In genomic region chr2:121472465-121472993, GRCh38 we compare ENCODE assay signal across 16 cellular contexts. TPM values are rescaled to one million over a fixed set of nuclear protein-coding genes. Genes with fewer than 3 reads are reported as not detected.
A peak's percentile ranks its signal among the peaks of the same experiment; 100 is the strongest.
DNase-seq lines count a peak whose midpoint lies in the region; ATAC-seq and TF ChIP-seq lines count a peak whose summit lies in the region.
"Had no signal": no experiment of that assay in that cellular context is flagged by ENCODE, and none has a peak within 500 bp of the region (broad histone marks: within the 10 kb centered on the region; RNA-seq: fewer than 3 reads in every experiment).

No MANE protein-coding gene starts in this region.

- H3K27ac ChIP-seq in foreskin keratinocyte = peak overlapping the region; percentile 14
- no peak overlapping the region for H3K27ac ChIP-seq in upper lobe of left lung
- peak overlapping the region in 2 of 5 donors; percentile 3 to 31 for H3K27ac ChIP-seq in adrenal gland
- H3K27ac ChIP-seq: KMS-11 had no signal

- no peaks in the 10 kb centered on the region for H3K9me3 Mint-ChIP-seq in activated CD4-positive, alpha-beta T cell treated with anti-CD3 and anti-CD28 coated beads, Interleukin-2, amount 10 ng/mL, durations not matched to agents 7 days and 5 days
- no peaks in the 10 kb centered on the region for H3K9me3 Mint-ChIP-seq in activated CD4-positive, alpha-beta T cell treated with anti-CD3 and anti-CD28 coated beads for 36 hours (ENCODE audit: low read depth)
- no peaks in the 10 kb centered on the region for H3K9me3 Mint-ChIP-seq in T-helper 1 cell treated with Interleukin-12 subunit alpha and Interleukin-12 subunit beta and Interleukin-4 antibody, amounts not matched to agents 30 μg/mL and 1 μg/mL, for 36 hours
- H3K9me3 Mint-ChIP-seq in osteocyte (ENCODE audit: unreplicated experiment) = no peaks in the 10 kb centered on the region

- H3K27ac Mint-ChIP-seq in activated CD4-positive, alpha-beta T cell treated with anti-CD3 and anti-CD28 coated beads, Interleukin-2, amount 10 ng/mL, durations not matched to agents 7 days and 5 days = peak overlapping the region; percentile 34
- H3K27ac Mint-ChIP-seq in activated CD4-positive, alpha-beta T cell treated with anti-CD3 and anti-CD28 coated beads for 36 hours = no peak overlapping the region
- H3K27ac Mint-ChIP-seq in T-helper 1 cell treated with Interleukin-12 subunit alpha and Interleukin-12 subunit beta and Interleukin-4 antibody, amounts not matched to agents 30 μg/mL and 1 μg/mL, for 36 hours = peak overlapping the region; percentile 32
- H3K27ac Mint-ChIP-seq in osteocyte (ENCODE audit: unreplicated experiment) = peak overlapping the region; percentile 72

- ATAC-seq in activated CD4-positive, alpha-beta T cell treated with anti-CD3 and anti-CD28 coated beads for 36 hours = no peak
- ATAC-seq in foreskin keratinocyte (no peak), upper lobe of left lung (ENCODE audit: low FRiP score in 2 of 2) (no peak)
- ATAC-seq: GM12878, HCT116, mucosa of descending colon had no signal

- H3K9me3 ChIP-seq in upper lobe of left lung (no peaks in the 10 kb centered on the region), adrenal gland (replicated peaks in 1 of 3) (no peaks in the 10 kb centered on the region)
- H3K9me3 ChIP-seq: mucosa of descending colon had no signal

- peaks cover 26% of the 10 kb centered on the region for H3K4me1 Mint-ChIP-seq in activated CD4-positive, alpha-beta T cell treated with anti-CD3 and anti-CD28 coated beads, Interleukin-2, amount 10 ng/mL, durations not matched to agents 7 days and 5 days
- peaks cover 22% of the 10 kb centered on the region for H3K4me1 Mint-ChIP-seq in activated CD4-positive, alpha-beta T cell treated with anti-CD3 and anti-CD28 coated beads for 36 hours
- H3K4me1 Mint-ChIP-seq in T-helper 1 cell treated with Interleukin-12 subunit alpha and Interleukin-12 subunit beta and Interleukin-4 antibody, amounts not matched to agents 30 μg/mL and 1 μg/mL, for 36 hours (ENCODE audit: low read depth) = peaks cover 28% of the 10 kb centered on the region
- peaks cover 38% of the 10 kb centered on the region for H3K4me1 Mint-ChIP-seq in osteocyte (ENCODE audit: unreplicated experiment)

- no peak for TF ChIP-seq CTCF in foreskin keratinocyte (conservative IDR thresholded peaks at IDR 0.05)
- TF ChIP-seq CTCF in osteocyte (IDR thresholded peaks at IDR 0.05) = no peak
- TF ChIP-seq CTCF in upper lobe of left lung (IDR thresholded peaks at IDR 0.05) = no peak
- TF ChIP-seq CTCF in adrenal gland (IDR thresholded peaks at IDR 0.05) = no peak

- CTCF ChIA-PET in activated CD4-positive, alpha-beta T cell treated with anti-CD3 and anti-CD28 coated beads, Interleukin-2, amount 10 ng/mL, durations not matched to agents 7 days and 5 days (lab: Charles Lee) = interaction anchor here (0.9 to 1.3 kb wide), 2 partner anchors 31 to 62 kb away, joined by 3 to 4 read pairs; no protein-coding TSS in a partner anchor
- CTCF ChIA-PET in activated CD4-positive, alpha-beta T cell treated with anti-CD3 and anti-CD28 coated beads for 36 hours (lab: Charles Lee) = interaction anchor here (0.8 kb wide), 1 partner anchor 17 kb away, joined by 3 read pairs; no protein-coding TSS in a partner anchor

- TF ChIP-seq EP300 in upper lobe of left lung (IDR thresholded peaks at IDR 0.05) = no peak

- no peak overlapping the region for H3K4me3 ChIP-seq in upper lobe of left lung
- no peak overlapping the region for H3K4me3 ChIP-seq in adrenal gland
- H3K4me3 ChIP-seq: GM12878, mucosa of descending colon had no signal

- H3K27me3 Mint-ChIP-seq in activated CD4-positive, alpha-beta T cell treated with anti-CD3 and anti-CD28 coated beads, Interleukin-2, amount 10 ng/mL, durations not matched to agents 7 days and 5 days = no peaks in the 10 kb centered on the region
- H3K27me3 Mint-ChIP-seq in activated CD4-positive, alpha-beta T cell treated with anti-CD3 and anti-CD28 coated beads for 36 hours = no peaks in the 10 kb centered on the region
- no peaks in the 10 kb centered on the region for H3K27me3 Mint-ChIP-seq in T-helper 1 cell treated with Interleukin-12 subunit alpha and Interleukin-12 subunit beta and Interleukin-4 antibody, amounts not matched to agents 30 μg/mL and 1 μg/mL, for 36 hours (ENCODE audit: low read depth)
- H3K27me3 Mint-ChIP-seq in osteocyte (ENCODE audit: unreplicated experiment) = no peaks in the 10 kb centered on the region
- H3K27me3 Mint-ChIP-seq: activated naive CD8-positive, alpha-beta T cell had no signal

- no peaks in the 10 kb centered on the region for H3K27me3 ChIP-seq in foreskin keratinocyte
- H3K27me3 ChIP-seq in upper lobe of left lung = no peaks in the 10 kb centered on the region
- H3K27me3 ChIP-seq in adrenal gland = no peaks in the 10 kb centered on the region

- no peak overlapping the region for H3K4me3 Mint-ChIP-seq in activated CD4-positive, alpha-beta T cell treated with anti-CD3 and anti-CD28 coated beads, Interleukin-2, amount 10 ng/mL, durations not matched to agents 7 days and 5 days
- H3K4me3 Mint-ChIP-seq in activated CD4-positive, alpha-beta T cell treated with anti-CD3 and anti-CD28 coated beads for 36 hours = no peak overlapping the region
- H3K4me3 Mint-ChIP-seq in T-helper 1 cell treated with Interleukin-12 subunit alpha and Interleukin-12 subunit beta and Interleukin-4 antibody, amounts not matched to agents 30 μg/mL and 1 μg/mL, for 36 hours = peak overlapping the region; percentile 5
- H3K4me3 Mint-ChIP-seq in osteocyte (ENCODE audit: unreplicated experiment) = no peak overlapping the region
- H3K4me3 Mint-ChIP-seq: activated naive CD8-positive, alpha-beta T cell had no signal

- DNase-seq in activated CD4-positive, alpha-beta T cell treated with anti-CD3 and anti-CD28 coated beads, Interleukin-2, amount 10 ng/mL, durations not matched to agents 7 days and 5 days = no peak
- DNase-seq in activated CD4-positive, alpha-beta T cell treated with anti-CD3 and anti-CD28 coated beads for 36 hours = no peak
- DNase-seq in foreskin keratinocyte (no peak), osteocyte (ENCODE audit: extremely low spot score, unreplicated experiment) (no peak), upper lobe of left lung (no peak), adrenal gland (no peak), A172 (ENCODE audit: low spot score) (no peak)
- DNase-seq: kidney, mucosa of descending colon had no signal

- H3K4me1 ChIP-seq in foreskin keratinocyte (peaks cover 25% of the 10 kb centered on the region), upper lobe of left lung (peaks cover 0 to 6% (median 2%) of the 10 kb centered on the region in 4 donors), adrenal gland (replicated peaks in 1 of 2) (peaks cover 0 to 32% of the 10 kb centered on the region in 2 donors)

- TF ChIP-seq POLR2A in upper lobe of left lung (IDR thresholded peaks at IDR 0.05) = no peak
- no peak for TF ChIP-seq POLR2A in adrenal gland (IDR thresholded peaks at IDR 0.05)

- WGBS in upper lobe of left lung, 2 donors = 68 to 74% methylated on average over 2 of the region's 2 CpGs
- WGBS in adrenal gland, 4 donors = 67 to 89% (median 85%) methylated on average over 2 of the region's 2 CpGs

- peaks cover 36% of the 10 kb centered on the region for H3K36me3 Mint-ChIP-seq in activated CD4-positive, alpha-beta T cell treated with anti-CD3 and anti-CD28 coated beads, Interleukin-2, amount 10 ng/mL, durations not matched to agents 7 days and 5 days (ENCODE audit: low read depth)
- peaks cover 35% of the 10 kb centered on the region for H3K36me3 Mint-ChIP-seq in activated CD4-positive, alpha-beta T cell treated with anti-CD3 and anti-CD28 coated beads for 36 hours (ENCODE audit: low read depth)
- peaks cover 35% of the 10 kb centered on the region for H3K36me3 Mint-ChIP-seq in T-helper 1 cell treated with Interleukin-12 subunit alpha and Interleukin-12 subunit beta and Interleukin-4 antibody, amounts not matched to agents 30 μg/mL and 1 μg/mL, for 36 hours (ENCODE audit: low read depth)
- peaks cover 30% of the 10 kb centered on the region for H3K36me3 Mint-ChIP-seq in osteocyte (ENCODE audit: unreplicated experiment)

- POLR2A ChIA-PET in activated CD4-positive, alpha-beta T cell treated with anti-CD3 and anti-CD28 coated beads, Interleukin-2, amount 10 ng/mL, durations not matched to agents 7 days and 5 days (lab: Charles Lee) = no interaction called here
- POLR2A ChIA-PET in activated CD4-positive, alpha-beta T cell treated with anti-CD3 and anti-CD28 coated beads for 36 hours (lab: Charles Lee) = interaction anchor here (0.6 kb wide), 1 partner anchor 28 kb away, joined by 3 read pairs; no protein-coding TSS in a partner anchor

- intact Hi-C loops in activated CD4-positive, alpha-beta T cell treated with anti-CD3 and anti-CD28 coated beads for 36 hours (cut with DNase I, micrococcal nuclease) = no loop called here
- intact Hi-C loops in adrenal gland (cut with DNase I) = no loop called here

- peaks cover 4 to 23% (median 18%) of the 10 kb centered on the region in 4 donors for H3K36me3 ChIP-seq in upper lobe of left lung
- H3K36me3 ChIP-seq in adrenal gland (replicated peaks in 1 of 2) = peaks cover 0 to 24% of the 10 kb centered on the region in 2 donors

RNA-seq across cellular contexts. Expression of gene RNU4ATAC, which starts 58.2 kb away (rescaled TPM):
- total RNA-seq in activated CD4-positive, alpha-beta T cell treated with anti-CD3 and anti-CD28 coated beads, Interleukin-2, amount 10 ng/mL, durations not matched to agents 7 days and 5 days = not detected
- total RNA-seq in activated CD4-positive, alpha-beta T cell treated with anti-CD3 and anti-CD28 coated beads for 36 hours = not detected
- total RNA-seq in foreskin keratinocyte (not detected in 2 replicates), osteocyte (not detected in 2 replicates), upper lobe of left lung (not detected), adrenal gland (not detected)
- polyA plus RNA-seq in foreskin keratinocyte (not detected in 2 replicates), adrenal gland (not detected)
- total RNA-seq in A172 (2014; rRNA removed; shearing (Covaris generic)) = under 0.01 TPM in 1 of 2 replicates, not detected in the other
- total RNA-seq: endothelial cell of umbilical vein, GM12878, NCI-H460 had no signal
- polyA plus RNA-seq: endothelial cell of umbilical vein had no signal
